ENCODE assay signal across 8 cellular contexts in the genomic region with DNA sequence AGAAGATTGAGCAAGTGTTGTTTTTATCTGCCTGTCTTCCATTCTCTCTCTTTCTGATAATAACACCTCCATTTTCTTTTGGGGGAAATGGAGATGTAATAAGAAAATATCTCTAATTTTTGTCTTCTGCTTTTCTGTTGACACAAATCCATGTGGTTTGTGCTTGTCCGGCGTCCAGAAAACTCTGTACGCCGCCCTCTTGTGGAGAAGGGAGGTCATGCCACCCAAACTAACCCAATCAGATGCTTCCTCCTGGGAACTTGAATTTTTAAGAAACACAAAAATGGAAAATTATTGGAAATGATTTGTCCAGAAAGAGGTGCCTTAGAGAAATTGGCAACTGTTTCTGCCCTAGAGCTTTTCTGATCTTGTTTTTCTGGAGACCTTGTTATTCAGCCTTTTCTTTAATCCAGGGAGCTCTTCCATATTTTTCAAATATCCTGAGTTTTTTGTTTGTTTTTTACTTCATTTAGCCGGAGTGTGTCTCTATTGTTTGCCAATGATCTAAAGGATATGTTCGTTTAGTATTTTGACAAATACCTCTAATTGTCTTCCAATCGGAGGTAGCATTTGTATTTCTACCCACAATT. TPM values are rescaled to one million over a fixed set of nuclear protein-coding genes. Genes with fewer than 3 reads are reported as not detected.
DNase-seq lines count a peak whose midpoint lies in the region; ATAC-seq, FAIRE-seq and TF ChIP-seq lines count a peak whose summit lies in the region.

No MANE protein-coding gene starts in this region.

- H3K4me2 ChIP-seq in BLaER1 treated with 17β-estradiol and CSF1 and Interleukin-3, amounts not matched to agents 10 nM and 100 nM, result peak overlapping the region in 10 of 11 experiments; percentile 16 to 57 (median 44); a peak in 16 of 22 replicates
- no peak overlapping the region for H3K4me2 ChIP-seq in smooth muscle cell

- no peak overlapping the region for H3K4me3 Mint-ChIP-seq in activated T-helper 17 cell treated with anti-CD3 and anti-CD28 coated beads, Interleukin-2, amount 50 U/mL, for 72 hours

- intact Hi-C loops in heart right ventricle (cut with DNase I), result no loop called here

- H3K4me1 ChIP-seq in BLaER1 treated with 17β-estradiol and CSF1 and Interleukin-3, amounts not matched to agents 10 nM and 100 nM, result peaks cover 9 to 17% (median 13%) of the 10 kb centered on the region in 10 experiments; a peak in 19 of 20 replicates
- H3K4me1 ChIP-seq in heart right ventricle (peaks cover 0 to 4% (median 0%) of the 10 kb centered on the region in 9 donors), smooth muscle cell (ENCODE audit: low read depth) (no peaks in the 10 kb centered on the region)

- no peak for FAIRE-seq in RCC 7860 (lab: Jason Lieb, UNC)

- H3K9me3 Mint-ChIP-seq in activated T-helper 17 cell treated with anti-CD3 and anti-CD28 coated beads, Interleukin-2, amount 50 U/mL, for 72 hours, result peaks cover 9% of the 10 kb centered on the region

- no peak overlapping the region for H3K27ac ChIP-seq in BLaER1 treated with 17β-estradiol and CSF1 and Interleukin-3, amounts not matched to agents 10 nM and 100 nM
- H3K27ac ChIP-seq in heart right ventricle, result no peak overlapping the region
- no peak overlapping the region for H3K27ac ChIP-seq in smooth muscle cell (ENCODE audit: low read depth)

- no peak overlapping the region for H3K9ac ChIP-seq in BLaER1 treated with 17β-estradiol and CSF1 and Interleukin-3, amounts not matched to agents 10 nM and 100 nM
- no peak overlapping the region for H3K9ac ChIP-seq in smooth muscle cell (ENCODE audit: low read depth)

- no peaks in the 10 kb centered on the region for H3F3A ChIP-seq in smooth muscle cell (ENCODE audit: low read depth)

- H2AFZ ChIP-seq in smooth muscle cell (ENCODE audit: low read depth), result no peak overlapping the region

- H3K27me3 ChIP-seq in BLaER1 treated with 17β-estradiol and CSF1 and Interleukin-3, amounts not matched to agents 10 nM and 100 nM, result no peaks in the 10 kb centered on the region
- no peaks in the 10 kb centered on the region for H3K27me3 ChIP-seq in heart right ventricle
- H3K27me3 ChIP-seq in smooth muscle cell (ENCODE audit: low read depth), result peaks cover 8% of the 10 kb centered on the region

- no peak overlapping the region for H3K27ac Mint-ChIP-seq in activated T-helper 17 cell treated with anti-CD3 and anti-CD28 coated beads, Interleukin-2, amount 50 U/mL, for 72 hours

- H3K27me3 Mint-ChIP-seq in activated T-helper 17 cell treated with anti-CD3 and anti-CD28 coated beads, Interleukin-2, amount 50 U/mL, for 72 hours, result peaks cover 9% of the 10 kb centered on the region

- no peaks in the 10 kb centered on the region for H3K36me3 Mint-ChIP-seq in activated T-helper 17 cell treated with anti-CD3 and anti-CD28 coated beads, Interleukin-2, amount 50 U/mL, for 72 hours (ENCODE audit: low read depth)

- 24 to 26% methylated on average over 7 of the region's 7 CpGs for WGBS in heart right ventricle, 2 donors
- WGBS in smooth muscle cell (ENCODE audit: low lambda C conversion rate), result 26% methylated on average over 7 of the region's 7 CpGs

- no peaks in the 10 kb centered on the region for H3K36me3 ChIP-seq in BLaER1 treated with 17β-estradiol and CSF1 and Interleukin-3, amounts not matched to agents 10 nM and 100 nM
- H3K36me3 ChIP-seq in heart right ventricle, result no peaks in the 10 kb centered on the region
- H3K36me3 ChIP-seq in smooth muscle cell (ENCODE audit: low read depth), result no peaks in the 10 kb centered on the region

- H4K20me1 ChIP-seq in BLaER1 treated with 17β-estradiol and CSF1 and Interleukin-3, amounts not matched to agents 10 nM and 100 nM, result no peaks in the 10 kb centered on the region
- H4K20me1 ChIP-seq in smooth muscle cell (ENCODE audit: low read depth), result no peaks in the 10 kb centered on the region

- H3K4me3 ChIP-seq in BLaER1 treated with 17β-estradiol and CSF1 and Interleukin-3, amounts not matched to agents 10 nM and 100 nM, result no peak overlapping the region
- H3K4me3 ChIP-seq in heart right ventricle (no peak overlapping the region), smooth muscle cell (no peak overlapping the region)

- no peaks in the 10 kb centered on the region for H3K79me2 ChIP-seq in smooth muscle cell (ENCODE audit: low read depth)

- peak; percentile 57 to 90 (median 82) for TF ChIP-seq CTCF in heart right ventricle (IDR thresholded peaks at IDR 0.05)
- TF ChIP-seq CTCF in smooth muscle cell (IDR thresholded peaks at IDR 0.05; ENCODE audit: borderline replicate concordance, insufficient read depth, poor library complexity, severe bottlenecking), result peak; percentile 89
- no peak for TF ChIP-seq CTCF in omental fat pad (IDR thresholded peaks at IDR 0.05)

- H3K9me3 ChIP-seq in BLaER1 treated with 17β-estradiol and CSF1 and Interleukin-3, amounts not matched to agents 10 nM and 100 nM (replicated peaks in 1 of 11), result peaks cover 15 to 29% (median 16%) of the 10 kb centered on the region in 11 experiments
- H3K9me3 ChIP-seq in heart right ventricle (peaks cover 0 to 18% (median 9%) of the 10 kb centered on the region in 11 donors), smooth muscle cell (replicated peaks; ENCODE audit: low read depth) (peaks cover 8% of the 10 kb centered on the region)

- DNase-seq in NCI-H774 (lab: John Stamatoyannopoulos, UW), result peak; percentile 10
- peak in 1 of 2 donors; percentile 40 for DNase-seq in heart right ventricle
- DNase-seq in smooth muscle cell (lab: John Stamatoyannopoulos, UW; ENCODE audit: unreplicated experiment), result no peak
- DNase-seq in RCC 7860 (ENCODE audit: low spot score), result no peak
- DNase-seq in omental fat pad (ENCODE audit: low spot score), result no peak

- peaks cover 5% of the 10 kb centered on the region for H3K4me1 Mint-ChIP-seq in activated T-helper 17 cell treated with anti-CD3 and anti-CD28 coated beads, Interleukin-2, amount 50 U/mL, for 72 hours

- ATAC-seq in GM19351 (IDR thresholded peaks at IDR 0.05; ENCODE audit: unreplicated experiment) (peak; percentile 87), heart right ventricle (peak in 3 of 8 donors; percentile 23 to 53 (median 46)), omental fat pad (ENCODE audit: low FRiP score) (no peak)
- peak; percentile 61 for ATAC-seq in activated T-helper 17 cell treated with anti-CD3 and anti-CD28 coated beads, Interleukin-2, amount 50 U/mL, for 72 hours (replicated peaks)

RNA-seq across cellular contexts. Expression of gene FNDC1, which starts 17.8 kb away (rescaled TPM):
- not detected for total RNA-seq in activated T-helper 17 cell treated with anti-CD3 and anti-CD28 coated beads, Interleukin-2, amount 50 U/mL, for 72 hours
- 1 to 10 TPM in 7 of 10 donors, under 1 TPM in 3; 0.44 to 6.2 (median 2.9) TPM for total RNA-seq in heart right ventricle
- polyA plus RNA-seq in heart right ventricle, result under 1 TPM; 0.07 to 0.20 TPM
- 0.04 TPM in 1 of 2 replicates, not detected in the other for total RNA-seq in smooth muscle cell
- 0.14 and 0.39 TPM in 2 replicates for polyA plus RNA-seq in smooth muscle cell
- under 1 TPM in 3 of 4 donors, not detected in 1; 0.12 to 0.47 (median 0.28) TPM for total RNA-seq in omental fat pad

Comparison
In these comparisons a context has a peak if more than half of its experiments do, and no peak if none do; other contexts are left out.
1. CTCF ChIP-seq: peak in heart right ventricle (9 of 9) and smooth muscle cell (single experiment); none in omental fat pad (0 of 3).